Comparison of ENCODE assay signal across 9 cellular contexts in the genomic region with DNA sequence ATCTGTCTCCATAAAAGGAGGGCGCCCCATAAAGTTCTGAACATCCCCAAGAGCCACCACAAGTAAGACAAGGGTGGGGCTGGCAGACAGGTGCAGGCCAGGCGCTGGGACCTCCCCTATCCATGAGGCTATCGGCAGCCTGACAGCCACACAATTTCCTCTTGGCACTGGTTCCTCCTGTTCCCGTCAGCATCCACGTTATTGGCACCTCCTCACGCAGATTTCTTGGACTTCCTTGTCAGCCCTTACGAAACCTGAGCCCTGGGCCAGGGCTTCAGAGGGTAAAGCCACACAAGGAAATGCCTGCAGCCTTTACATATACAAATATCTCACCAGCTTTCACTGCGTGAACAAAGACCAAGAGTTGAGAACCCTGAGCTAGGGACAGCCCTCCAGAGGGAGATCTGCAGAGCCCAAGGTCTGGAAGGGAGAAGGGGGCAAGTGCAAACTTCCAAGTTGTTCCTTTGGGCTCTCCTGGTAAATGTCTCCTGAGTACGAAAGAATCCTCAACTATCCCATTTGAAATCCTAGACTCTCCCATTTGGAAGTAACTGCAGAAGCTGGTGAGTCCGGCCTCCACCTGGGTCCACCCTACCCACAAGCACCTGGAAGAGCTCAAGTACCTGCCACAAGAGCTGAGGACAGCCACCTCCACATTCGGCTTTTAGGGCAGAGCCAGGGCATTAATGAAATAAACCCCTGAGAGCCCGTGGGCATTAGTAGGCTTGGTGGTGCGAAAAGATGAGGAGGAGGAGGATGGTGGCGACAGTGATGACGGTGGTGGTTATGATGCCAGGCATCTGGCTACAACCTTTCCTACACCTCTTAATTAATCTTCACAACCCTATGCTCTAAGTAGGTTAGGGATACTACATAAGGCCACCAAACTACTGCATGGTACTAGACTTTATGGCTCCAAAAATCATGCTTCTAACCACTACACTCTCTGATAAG. TPM values are rescaled to one million over a fixed set of nuclear protein-coding genes. Genes with fewer than 3 reads are reported as not detected.
DNase-seq lines count a peak whose midpoint lies in the region; ATAC-seq and TF ChIP-seq lines count a peak whose summit lies in the region.
"Had no signal": no experiment of that assay in that cellular context is flagged by ENCODE, and none has a peak within 500 bp of the region (broad histone marks: within the 10 kb centered on the region; RNA-seq: fewer than 3 reads in every experiment).

No MANE protein-coding gene starts in this region.

- H3K36me3 Mint-ChIP-seq in central memory CD8-positive, alpha-beta T cell (ENCODE audit: insufficient read depth), result peaks cover 18% of the 10 kb centered on the region
- no peaks in the 10 kb centered on the region for H3K36me3 Mint-ChIP-seq in natural killer cell

- ATAC-seq in HG02588 (IDR thresholded peaks at IDR 0.05; ENCODE audit: unreplicated experiment) (peak; percentile 20), natural killer cell (peak in 2 of 3 donors; percentile 7 to 10)
- peak; percentile 37 for ATAC-seq in central memory CD8-positive, alpha-beta T cell (replicated peaks; ENCODE audit: extremely low read depth, poor library complexity, severe bottlenecking)

- no peaks in the 10 kb centered on the region for H3K79me2 ChIP-seq in OCI-LY7 (ENCODE audit: insufficient read depth, low read depth, low read length)

- H3K9me3 Mint-ChIP-seq in central memory CD8-positive, alpha-beta T cell, result no peaks in the 10 kb centered on the region
- H3K9me3 Mint-ChIP-seq in natural killer cell, result no peaks in the 10 kb centered on the region

- intact Hi-C loops in OCI-LY7 (cut with micrococcal nuclease; ENCODE audit: unreplicated experiment), result no loop called here
- intact Hi-C loops in natural killer cell (cut with micrococcal nuclease), result no loop called here

- peaks cover 83% of the 10 kb centered on the region for H3K4me1 Mint-ChIP-seq in central memory CD8-positive, alpha-beta T cell
- peaks cover 65 to 70% of the 10 kb centered on the region in 2 donors for H3K4me1 Mint-ChIP-seq in natural killer cell

- peak overlapping the region; percentile 50 for H2AFZ ChIP-seq in OCI-LY7 (ENCODE audit: low read length)

- CTCF ChIA-PET in OCI-LY7 (lab: Charles Lee; ENCODE audit: unreplicated experiment), result interaction anchor here (0.6 kb wide), 1 partner anchor 33 kb away, joined by 3 read pairs; no protein-coding TSS in a partner anchor

- no peaks in the 10 kb centered on the region for H3K36me3 ChIP-seq in OCI-LY7 (ENCODE audit: insufficient read depth, low read length)

- H3K4me3 ChIP-seq in GM08714 (ENCODE audit: low read length), result peak overlapping the region; percentile 4; the same call in 1 of the 2 replicates
- peak overlapping the region; percentile 20 for H3K4me3 ChIP-seq in OCI-LY7 (ENCODE audit: low read depth, low read length, poor library complexity, severe bottlenecking)

- BruUV-seq in OCI-LY7 (replicated peaks; lab: Mats Ljungman, UMichigan), result no TSS peak

- no peaks in the 10 kb centered on the region for H4K20me1 ChIP-seq in OCI-LY7 (ENCODE audit: insufficient read depth, low read length)

- DNase-seq in OCI-LY7 (ENCODE audit: low spot score), result peak; percentile 53
- DNase-seq in central memory CD8-positive, alpha-beta T cell (ENCODE audit: low spot score in 2 of 2), result peak in 1 of 2 donors; percentile 59
- no peak for DNase-seq in natural killer cell
- no peak for DNase-seq in NCI-H128 (lab: John Stamatoyannopoulos, UW; ENCODE audit: unreplicated experiment)
- no peak for DNase-seq in NCI-H1417 treated with DMSO at 0.1 percent for 48 hours (lab: John Stamatoyannopoulos, UW)
- DNase-seq in EL, result no peak

- H3K4me2 ChIP-seq in OCI-LY7 (ENCODE audit: low read length), result peak overlapping the region; percentile 69

- H3K27ac Mint-ChIP-seq in central memory CD8-positive, alpha-beta T cell (ENCODE audit: low read depth), result peak overlapping the region; percentile 96
- peak overlapping the region; percentile 79 to 86 for H3K27ac Mint-ChIP-seq in natural killer cell

- POLR2A ChIA-PET in OCI-LY7 (lab: Charles Lee), result interaction anchor here (2.9 kb wide), 1 partner anchor 9 kb away, joined by 26 read pairs; no protein-coding TSS in a partner anchor

- H3K4me3 Mint-ChIP-seq in central memory CD8-positive, alpha-beta T cell, result peak overlapping the region; percentile 81
- H3K4me3 Mint-ChIP-seq in natural killer cell, result peak overlapping the region; percentile 76
- H3K4me3 Mint-ChIP-seq: nephron had no signal

- H3K9me2 ChIP-seq in OCI-LY7 (ENCODE audit: insufficient read depth, low read length), result no peaks in the 10 kb centered on the region

- H3K9me3 ChIP-seq in OCI-LY7 (ENCODE audit: low read length), result no peaks in the 10 kb centered on the region

- peaks cover 52% of the 10 kb centered on the region for H3K4me1 ChIP-seq in OCI-LY7 (ENCODE audit: insufficient read depth, low read length, poor library complexity, severe bottlenecking)

- peak overlapping the region; percentile 80 for H3K27ac ChIP-seq in OCI-LY7 (ENCODE audit: low read depth, low read length, poor library complexity, severe bottlenecking)

- no peaks in the 10 kb centered on the region for H3K27me3 Mint-ChIP-seq in central memory CD8-positive, alpha-beta T cell
- no peaks in the 10 kb centered on the region for H3K27me3 Mint-ChIP-seq in natural killer cell (ENCODE audit: low read depth in 2 of 2)

- TF ChIP-seq CTCF in OCI-LY7 (conservative IDR thresholded peaks at IDR 0.05; ENCODE audit: low read length), result no peak
- TF ChIP-seq CTCF in natural killer cell (IDR thresholded peaks at IDR 0.05), result no peak

RNA-seq across cellular contexts. Expression of a gene that starts 5.5 kb away (rescaled TPM):
- 0.10 and 0.57 TPM in 2 replicates for total RNA-seq in OCI-LY7 (2014; rRNA removed; shearing (Covaris generic))
- total RNA-seq in OCI-LY7 (2022), result not detected in 2 replicates
- 100 to 1,000 TPM in 2 of 3 donors, 10 to 100 TPM in 1; 83.1 to 157 (median 126) TPM for total RNA-seq in natural killer cell

Comparison
In these comparisons a context has a peak if more than half of its experiments do, and no peak if none do; other contexts are left out.
1. RNA of a gene that starts 5.5 kb away (total RNA-seq): 83.1 to 157 TPM in natural killer cell; 0.10 to 0.57 TPM in OCI-LY7; every median in the first group is over 10 times any median in the second.
2. Peak in every context shown above with its lines, with median percentiles within 50 percentile points of each other: ATAC-seq.